Comparison of ENCODE assay signal across 8 cellular contexts in the genomic region with DNA sequence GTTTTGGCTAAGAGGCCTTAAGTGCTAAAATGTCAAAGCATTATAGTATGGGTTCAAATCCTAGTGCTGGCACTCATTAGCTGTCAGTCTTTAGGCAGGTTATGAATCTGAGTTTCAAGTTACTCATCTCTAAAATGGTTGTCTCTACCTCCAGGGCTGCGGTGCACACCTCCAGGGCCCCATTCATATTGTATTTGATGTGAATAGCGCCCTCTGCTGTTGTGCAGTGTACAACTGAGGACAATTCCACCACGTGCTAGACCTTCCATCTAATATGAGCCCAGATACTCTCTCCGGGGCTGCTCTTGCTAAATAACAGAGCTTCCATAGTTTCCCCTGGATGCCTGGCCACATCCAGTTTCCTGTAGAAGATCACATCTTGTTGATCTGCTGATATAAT. TPM values are rescaled to one million over a fixed set of nuclear protein-coding genes. Genes with fewer than 3 reads are reported as not detected.
DNase-seq lines count a peak whose midpoint lies in the region; ATAC-seq and TF ChIP-seq lines count a peak whose summit lies in the region.

No MANE protein-coding gene starts in this region.

- no peak overlapping the region for H3K27ac ChIP-seq in SU-DHL-6 (ENCODE audit: low read depth, low read length)
- no peak overlapping the region for H3K27ac ChIP-seq in osteoblast (ENCODE audit: low read depth, low read length)

- in situ Hi-C loops in GM13977 (cut with MboI; ENCODE audit: low pct_unique_long_range_greater_than_20kb, low sequenced_read_pairs, unreplicated experiment) = no loop called here

- H3K9me3 ChIP-seq in SU-DHL-6 (ENCODE audit: insufficient read depth, low read length) (no peaks in the 10 kb centered on the region), osteoblast (ENCODE audit: low read depth, low read length) (no peaks in the 10 kb centered on the region)

- peak; percentile 40 for DNase-seq in GM13977 (ENCODE audit: low spot score)
- DNase-seq in activated naive CD8-positive, alpha-beta T cell treated with anti-CD3 and anti-CD28 coated beads for 36 hours = peak; percentile 78
- no peak for DNase-seq in osteoblast (ENCODE audit: insufficient read length, low spot score, missing footprints)
- no peak for DNase-seq in NOMO-1 treated with dmso at 0.1 percent for 144 hours (lab: John Stamatoyannopoulos, UW; ENCODE audit: unreplicated experiment)
- DNase-seq in kidney glomerular epithelial cell (lab: John Stamatoyannopoulos, UW) = no peak

- no peaks in the 10 kb centered on the region for H3K9me2 ChIP-seq in SU-DHL-6 (replicated peaks; ENCODE audit: insufficient read depth, low read length)

- H3F3A ChIP-seq in SU-DHL-6 (ENCODE audit: insufficient read depth) = peaks cover 16% of the 10 kb centered on the region

- H3K36me3 Mint-ChIP-seq in activated naive CD8-positive, alpha-beta T cell treated with anti-CD3 and anti-CD28 coated beads for 36 hours = peaks cover 65% of the 10 kb centered on the region

- peaks cover 3% of the 10 kb centered on the region; the same call in 1 of the 2 replicates for H3K79me2 ChIP-seq in SU-DHL-6 (ENCODE audit: insufficient read depth, low read length)
- no peaks in the 10 kb centered on the region for H3K79me2 ChIP-seq in osteoblast (ENCODE audit: insufficient read depth, low read length)

- no peak overlapping the region for H3K9ac ChIP-seq in SU-DHL-6 (ENCODE audit: low read length)

- H4K20me1 ChIP-seq in SU-DHL-6 (ENCODE audit: low read depth, low read length) (no peaks in the 10 kb centered on the region), osteoblast (ENCODE audit: insufficient read depth, low read length) (no peaks in the 10 kb centered on the region)

- H3K4me3 ChIP-seq in SU-DHL-6 (ENCODE audit: insufficient read depth, low read length, poor library complexity, severe bottlenecking) (no peak overlapping the region), osteoblast (ENCODE audit: insufficient read depth, low read length) (no peak overlapping the region)

- peaks cover 81% of the 10 kb centered on the region for H3K4me1 Mint-ChIP-seq in activated naive CD8-positive, alpha-beta T cell treated with anti-CD3 and anti-CD28 coated beads for 36 hours

- H3K27me3 Mint-ChIP-seq in activated naive CD8-positive, alpha-beta T cell treated with anti-CD3 and anti-CD28 coated beads for 36 hours = no peaks in the 10 kb centered on the region

- H3K4me1 ChIP-seq in osteoblast (ENCODE audit: insufficient read depth, low read length) = peaks cover 3% of the 10 kb centered on the region

- ATAC-seq in HG03095 (IDR thresholded peaks at IDR 0.05; ENCODE audit: unreplicated experiment) = no peak
- no peak for ATAC-seq in GM21576 (IDR thresholded peaks at IDR 0.05; ENCODE audit: unreplicated experiment)

- no peak overlapping the region for H2AFZ ChIP-seq in SU-DHL-6 (ENCODE audit: low read depth, low read length, severe bottlenecking)
- H2AFZ ChIP-seq in osteoblast (ENCODE audit: low read length) = no peak overlapping the region

- peak overlapping the region; percentile 10 for H3K4me3 Mint-ChIP-seq in activated naive CD8-positive, alpha-beta T cell treated with anti-CD3 and anti-CD28 coated beads for 36 hours

- no peak overlapping the region for H3K4me2 ChIP-seq in SU-DHL-6 (ENCODE audit: low read depth, low read length, poor library complexity, severe bottlenecking)
- H3K4me2 ChIP-seq in osteoblast (ENCODE audit: insufficient read depth, low read length) = no peak overlapping the region

- peak; percentile 46 for TF ChIP-seq CTCF in GM13977 (IDR thresholded peaks at IDR 0.05; ENCODE audit: extremely low read depth, insufficient read depth, missing control alignments)
- peak; percentile 63 for TF ChIP-seq CTCF in SU-DHL-6 (IDR thresholded peaks at IDR 0.05; ENCODE audit: insufficient read depth, low read length, poor library complexity, severe bottlenecking)
- peak; percentile 45 for TF ChIP-seq CTCF in osteoblast (IDR thresholded peaks at IDR 0.05; ENCODE audit: extremely low read depth, low read depth, low read length)

- no peaks in the 10 kb centered on the region for H3K9me3 Mint-ChIP-seq in activated naive CD8-positive, alpha-beta T cell treated with anti-CD3 and anti-CD28 coated beads for 36 hours

- H3K36me3 ChIP-seq in SU-DHL-6 (ENCODE audit: low read length) (peaks cover 37% of the 10 kb centered on the region), osteoblast (ENCODE audit: insufficient read depth, low read length) (peaks cover 45% of the 10 kb centered on the region)

- H3K27ac Mint-ChIP-seq in activated naive CD8-positive, alpha-beta T cell treated with anti-CD3 and anti-CD28 coated beads for 36 hours = peak overlapping the region; percentile 97

- H3K27me3 ChIP-seq in SU-DHL-6 (ENCODE audit: low read length) (no peaks in the 10 kb centered on the region), osteoblast (ENCODE audit: insufficient read depth, low read length) (no peaks in the 10 kb centered on the region)

RNA-seq across cellular contexts. Expression of gene OXNAD1, which starts 54.3 kb away (rescaled TPM):
- total RNA-seq in activated naive CD8-positive, alpha-beta T cell treated with anti-CD3 and anti-CD28 coated beads for 36 hours = 10 to 100 TPM; 37.9 to 41.8 TPM
- total RNA-seq in osteoblast = 11.2 and 11.9 TPM in 2 replicates

RNA-seq across cellular contexts. Expression of gene DPH3, which starts 54.6 kb away (rescaled TPM):
- 10 to 100 TPM; 28.2 to 28.7 TPM for total RNA-seq in activated naive CD8-positive, alpha-beta T cell treated with anti-CD3 and anti-CD28 coated beads for 36 hours
- 21.4 and 27.4 TPM in 2 replicates for total RNA-seq in osteoblast

Comparison
In these comparisons a context has a peak if more than half of its experiments do, and no peak if none do; other contexts are left out.
1. DNase-seq: peak in GM13977 (single experiment) and activated naive CD8-positive, alpha-beta T cell treated with anti-CD3 and anti-CD28 coated beads for 36 hours (single experiment); none in osteoblast (single experiment), NOMO-1 treated with dmso at 0.1 percent for 144 hours (single experiment) and kidney glomerular epithelial cell (single experiment).
2. Peak in every context shown above with its lines, with median percentiles within 50 percentile points of each other: CTCF ChIP-seq.